8 cellular contexts compared by ENCODE assay signal in the genomic region with DNA sequence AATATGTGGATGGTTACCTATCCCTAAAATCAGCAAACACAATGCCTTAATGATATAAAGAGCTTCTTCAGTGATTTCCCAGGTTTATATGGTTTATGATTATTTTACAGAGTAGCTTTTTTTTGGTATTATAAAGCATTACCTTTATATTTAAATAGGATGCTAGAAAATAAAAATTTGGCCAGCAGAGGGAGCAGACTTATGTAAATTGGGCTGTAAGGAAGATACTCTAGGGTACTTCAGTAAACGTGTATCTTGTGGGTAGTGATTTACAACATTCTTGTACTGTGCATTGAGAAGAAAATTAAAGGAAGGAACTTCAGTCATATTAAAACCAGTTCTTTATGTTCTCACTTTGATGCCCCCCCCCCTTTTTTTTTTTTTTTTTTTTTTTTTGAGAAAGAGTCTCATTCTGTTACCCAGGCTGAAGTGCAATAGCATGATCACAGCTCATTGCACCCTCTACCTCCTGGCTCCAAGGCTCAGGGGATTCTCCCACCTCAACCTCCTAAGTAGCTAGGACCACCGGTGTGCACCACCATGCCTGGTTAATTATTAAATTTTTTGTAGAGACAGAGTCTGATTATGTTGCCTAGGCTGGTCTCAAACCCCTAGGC.
DNase-seq lines count a peak whose midpoint lies in the region; ATAC-seq and TF ChIP-seq lines count a peak whose summit lies in the region.

No MANE protein-coding gene starts in this region.

- H3K9ac ChIP-seq in OCI-LY3 (ENCODE audit: low read length), result no peak overlapping the region

- ATAC-seq in HG03571 (IDR thresholded peaks at IDR 0.05; ENCODE audit: unreplicated experiment) (peak; percentile 80), esophagus mucosa (no peak), HG03097 (IDR thresholded peaks at IDR 0.05; ENCODE audit: low FRiP score, unreplicated experiment) (no peak)

- H3K4me3 Mint-ChIP-seq in mesothelial cell of epicardium, result no peak overlapping the region

- CTCF ChIA-PET in AG04450 (lab: Charles Lee), result interaction anchor here (0.6 to 3.3 kb wide), 55 partner anchors 9 to 861 kb away, joined by 3 to 86 read pairs (median 5); no protein-coding TSS in a partner anchor

- H4K20me1 ChIP-seq in OCI-LY3 (ENCODE audit: insufficient read depth, low read length), result peaks cover 13% of the 10 kb centered on the region; the same call in 1 of the 2 replicates

- no peaks in the 10 kb centered on the region for H3K9me3 Mint-ChIP-seq in mesothelial cell of epicardium

- no peaks in the 10 kb centered on the region for H3K4me1 ChIP-seq in OCI-LY3 (ENCODE audit: low read length)

- H3K36me3 Mint-ChIP-seq in mesothelial cell of epicardium, result peaks cover 2% of the 10 kb centered on the region

- no peaks in the 10 kb centered on the region for H3K27me3 Mint-ChIP-seq in mesothelial cell of epicardium (ENCODE audit: low read depth)

- DNase-seq in AG04450 (ENCODE audit: low read depth, low spot score) (peak; percentile 41), dermis blood vessel endothelial cell (peak; percentile 78), mesothelial cell of epicardium (ENCODE audit: low spot score in 2 of 2, unreplicated experiment in 2 of 2) (no peak)

- no peaks in the 10 kb centered on the region for H3K27me3 ChIP-seq in AG04450 (ENCODE audit: control insufficient read depth, insufficient read depth, low read length)
- H3K27me3 ChIP-seq in OCI-LY3 (ENCODE audit: low read depth, low read length), result no peaks in the 10 kb centered on the region

- no peak overlapping the region for H3K4me3 ChIP-seq in AG04450 (ENCODE audit: low read depth, low read length)
- H3K4me3 ChIP-seq in GM12875 (ENCODE audit: low read depth, low read length), result no peak overlapping the region
- no peak overlapping the region for H3K4me3 ChIP-seq in OCI-LY3 (ENCODE audit: low read length)

- POLR2A ChIA-PET in AG04450 (lab: Yijun Ruan, JAX), result interaction anchor here (0.6 kb wide), 1 partner anchor 81 kb away, joined by 5 read pairs; no protein-coding TSS in a partner anchor

- H3K27ac ChIP-seq in AG04450 (ENCODE audit: low read depth, low read length), result no peak overlapping the region
- H3K27ac ChIP-seq in OCI-LY3 (ENCODE audit: low read length), result no peak overlapping the region

- TF ChIP-seq CTCF in AG04450 (IDR thresholded peaks at IDR 0.05; ENCODE audit: low read depth, low read length) (peak; percentile 64), GM12875 (IDR thresholded peaks at IDR 0.05; ENCODE audit: borderline replicate concordance, insufficient read depth, low read depth, low read length) (peak; percentile 27; the same call in 1 of the 2 replicates), OCI-LY3 (IDR thresholded peaks at IDR 0.05; ENCODE audit: low read depth, low read length) (peak; percentile 64), mesothelial cell of epicardium (IDR thresholded peaks at IDR 0.05; ENCODE audit: unreplicated experiment) (peak; percentile 60)

- no peaks in the 10 kb centered on the region for H3K9me3 ChIP-seq in AG04450 (ENCODE audit: control insufficient read depth, insufficient read depth, low read length)
- H3K9me3 ChIP-seq in OCI-LY3 (ENCODE audit: insufficient read depth, low read length), result no peaks in the 10 kb centered on the region

- H3K4me2 ChIP-seq in OCI-LY3 (ENCODE audit: low read length), result no peak overlapping the region

- H3K4me1 Mint-ChIP-seq in mesothelial cell of epicardium, result peaks cover 7% of the 10 kb centered on the region

- H2AFZ ChIP-seq in OCI-LY3 (ENCODE audit: low read depth, low read length), result no peak overlapping the region

- no peaks in the 10 kb centered on the region for H3K79me2 ChIP-seq in OCI-LY3 (ENCODE audit: low read length)

- peak overlapping the region; percentile 34 for H3K27ac Mint-ChIP-seq in mesothelial cell of epicardium

- no peaks in the 10 kb centered on the region for H3K36me3 ChIP-seq in OCI-LY3 (replicated peaks; ENCODE audit: low read depth, low read length)

Comparison
In these comparisons a context has a peak if more than half of its experiments do, and no peak if none do; other contexts are left out.
1. DNase-seq: peak in AG04450 (single experiment) and dermis blood vessel endothelial cell (single experiment); none in mesothelial cell of epicardium (0 of 2).
2. Peak in every context shown above with its lines, with median percentiles within 50 percentile points of each other: CTCF ChIP-seq.